ENCODE assay signal across 16 cellular contexts in the genomic region with DNA sequence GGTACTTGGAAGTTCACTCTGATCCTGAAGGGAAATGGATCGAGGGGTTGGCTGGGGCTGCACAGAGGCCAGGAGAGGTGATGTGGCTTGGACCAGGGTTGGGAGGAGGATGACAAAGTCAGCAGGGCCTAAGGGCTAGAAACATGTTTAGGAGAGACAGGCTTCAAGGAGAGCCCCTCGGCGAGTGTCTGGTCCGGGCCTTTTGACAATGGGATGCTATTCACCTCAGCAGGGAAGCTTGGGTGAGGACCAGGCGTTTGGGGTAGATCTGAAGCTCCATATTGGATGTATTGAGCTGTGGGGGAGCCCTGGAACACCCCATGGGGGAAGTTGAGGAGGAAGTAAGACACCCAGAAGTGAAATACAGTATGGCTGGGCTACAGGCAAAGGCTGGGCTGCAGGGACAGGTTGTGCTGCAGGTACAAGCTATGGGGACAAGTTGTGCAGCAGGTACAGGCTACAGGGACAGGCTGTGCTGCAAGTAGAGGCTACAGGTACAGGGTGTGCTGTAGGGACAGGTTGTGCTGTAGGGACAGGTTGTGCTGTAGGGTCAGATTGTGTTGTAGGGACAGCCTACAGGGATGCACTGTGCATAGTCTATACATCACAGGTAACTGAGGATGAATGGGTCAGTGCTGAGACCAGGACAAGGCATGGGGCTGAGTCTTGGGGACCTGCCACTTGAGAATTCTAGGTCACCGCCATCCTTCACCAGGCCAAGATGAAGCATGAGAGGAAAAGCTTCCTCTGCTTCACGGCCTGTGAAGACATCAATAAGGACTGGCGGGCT. TPM values are rescaled to one million over a fixed set of nuclear protein-coding genes. Genes with fewer than 3 reads are reported as not detected.
"Had no signal": no experiment of that assay in that cellular context is flagged by ENCODE, and none has a peak within 500 bp of the region (broad histone marks: within the 10 kb centered on the region; RNA-seq: fewer than 3 reads in every experiment).

No MANE protein-coding gene starts in this region.

- H3K4me3 ChIP-seq: dorsolateral prefrontal cortex, gastrocnemius medialis, heart right ventricle, right atrium auricular region, tibial nerve had no signal

- H3K4me1 Mint-ChIP-seq: stimulated activated memory B cell treated with anti-CD40 and anti-IgM and Interleukin-4, amounts not matched to agents 10 μg/mL and 1 μg/mL and 100 μg/mL, for 72 hours; WTC11 had no signal

- ATAC-seq: gastrocnemius medialis; stimulated activated memory B cell treated with anti-CD40 and anti-IgM and Interleukin-4, amounts not matched to agents 10 μg/mL and 1 μg/mL and 100 μg/mL, for 72 hours; WTC11 had no signal

- H3K27me3 Mint-ChIP-seq: activated naive CD8-positive, alpha-beta T cell had no signal

- H3K4me3 Mint-ChIP-seq: activated naive CD8-positive, alpha-beta T cell; mesothelial cell of epicardium; stimulated activated memory B cell treated with anti-CD40 and anti-IgM and Interleukin-4, amounts not matched to agents 10 μg/mL and 1 μg/mL and 100 μg/mL, for 72 hours; WTC11 had no signal

- H3K27me3 ChIP-seq: right atrium auricular region had no signal

- H3K9me3 ChIP-seq: gastrocnemius medialis, neutrophil had no signal

- H3K36me3 Mint-ChIP-seq: activated naive CD8-positive, alpha-beta T cell had no signal

- DNase-seq: activated effector memory CD4-positive, alpha-beta T cell treated with Interleukin-2 at 50 U/mL for 16 hours; activated T-cell treated with anti-CD3 and anti-CD28 coated beads, Interleukin-2, amount 50 U/mL, for 1 hour; dorsolateral prefrontal cortex; gastrocnemius medialis; heart right ventricle; small intestine had no signal

- H3K27ac Mint-ChIP-seq: activated naive CD8-positive, alpha-beta T cell; mesothelial cell of epicardium; stimulated activated memory B cell treated with anti-CD40 and anti-IgM and Interleukin-4, amounts not matched to agents 10 μg/mL and 1 μg/mL and 100 μg/mL, for 72 hours; WTC11 had no signal

- H3K27ac ChIP-seq: dorsolateral prefrontal cortex, gastrocnemius medialis, heart right ventricle, neutrophil, right atrium auricular region, tibial nerve had no signal

- H3K4me1 ChIP-seq: gastrocnemius medialis, tibial nerve had no signal

- H3K36me3 ChIP-seq: brain microvascular endothelial cell, gastrocnemius medialis, heart right ventricle, neutrophil, right atrium auricular region, tibial nerve had no signal

RNA-seq across cellular contexts. Expression of a gene that starts 22.7 kb away (rescaled TPM):
- total RNA-seq: gastrocnemius medialis; liver; T-helper 1 cell treated with Interleukin-12 subunit alpha and Interleukin-12 subunit beta and Interleukin-4 antibody, amounts not matched to agents 30 ng/mL and 1 ng/mL, for 36 hours; tibial nerve had no signal
- polyA plus RNA-seq: liver had no signal
